Comparison of ENCODE assay signal across 9 cellular contexts in genomic region chr17:82294086-82294773, GRCh38. TPM values are rescaled to one million over a fixed set of nuclear protein-coding genes. Genes with fewer than 3 reads are reported as not detected.
A peak's percentile ranks its signal among the peaks of the same experiment; 100 is the strongest.
DNase-seq lines count a peak whose midpoint lies in the region; ATAC-seq lines count a peak whose summit lies in the region.
"Had no signal": no experiment of that assay in that cellular context is flagged by ENCODE, and none has a peak within 500 bp of the region (broad histone marks: within the 10 kb centered on the region; RNA-seq: fewer than 3 reads in every experiment).

No MANE protein-coding gene starts in this region.

- H3K27ac ChIP-seq in iPS-20b (ENCODE audit: low read length) (no peak overlapping the region), stomach smooth muscle (ENCODE audit: low read length) (peak overlapping the region; percentile 73)

- H3K4me1 ChIP-seq in iPS-20b (ENCODE audit: insufficient read depth, low read length), result no peaks in the 10 kb centered on the region; the same call in 1 of the 2 replicates
- peaks cover 41% of the 10 kb centered on the region for H3K4me1 ChIP-seq in stomach smooth muscle (ENCODE audit: control insufficient read depth, insufficient read depth, low read length)

- H3K9me3 Mint-ChIP-seq in activated CD4-positive, alpha-beta T cell treated with anti-CD3 and anti-CD28 coated beads, Interleukin-2, amount 10 ng/mL, durations not matched to agents 24 days and 14 days, result no peaks in the 10 kb centered on the region
- no peaks in the 10 kb centered on the region for H3K9me3 Mint-ChIP-seq in activated naive CD8-positive, alpha-beta T cell treated with anti-CD3 and anti-CD28 coated beads, Interleukin-2, amount 50 U/mL, for 24 hours

- peaks cover 18% of the 10 kb centered on the region; the same call in 1 of the 2 replicates for H3K27me3 ChIP-seq in iPS-20b (ENCODE audit: insufficient read depth, low read length)
- no peaks in the 10 kb centered on the region for H3K27me3 ChIP-seq in stomach smooth muscle (ENCODE audit: control insufficient read depth in 1 of 2, insufficient read depth in 2 of 2, low read length in 2 of 2)

- H3K4me3 Mint-ChIP-seq in activated CD4-positive, alpha-beta T cell treated with anti-CD3 and anti-CD28 coated beads, Interleukin-2, amount 10 ng/mL, durations not matched to agents 24 days and 14 days, result peak overlapping the region; percentile 66
- peak overlapping the region; percentile 61 for H3K4me3 Mint-ChIP-seq in activated naive CD8-positive, alpha-beta T cell treated with anti-CD3 and anti-CD28 coated beads, Interleukin-2, amount 50 U/mL, for 24 hours

- peak overlapping the region; percentile 70 for H3K27ac Mint-ChIP-seq in activated CD4-positive, alpha-beta T cell treated with anti-CD3 and anti-CD28 coated beads, Interleukin-2, amount 10 ng/mL, durations not matched to agents 24 days and 14 days
- peak overlapping the region; percentile 82 for H3K27ac Mint-ChIP-seq in activated naive CD8-positive, alpha-beta T cell treated with anti-CD3 and anti-CD28 coated beads, Interleukin-2, amount 50 U/mL, for 24 hours

- H3K9me3 ChIP-seq in iPS-20b (ENCODE audit: insufficient read depth, low read depth, low read length) (no peaks in the 10 kb centered on the region), stomach smooth muscle (ENCODE audit: control insufficient read depth in 2 of 2, low read length in 2 of 2) (no peaks in the 10 kb centered on the region)

- H3K4me1 Mint-ChIP-seq in activated CD4-positive, alpha-beta T cell treated with anti-CD3 and anti-CD28 coated beads, Interleukin-2, amount 10 ng/mL, durations not matched to agents 24 days and 14 days, result peaks cover 50% of the 10 kb centered on the region
- peaks cover 58% of the 10 kb centered on the region for H3K4me1 Mint-ChIP-seq in activated naive CD8-positive, alpha-beta T cell treated with anti-CD3 and anti-CD28 coated beads, Interleukin-2, amount 50 U/mL, for 24 hours

- peaks cover 8% of the 10 kb centered on the region for H3K36me3 Mint-ChIP-seq in activated CD4-positive, alpha-beta T cell treated with anti-CD3 and anti-CD28 coated beads, Interleukin-2, amount 10 ng/mL, durations not matched to agents 24 days and 14 days (ENCODE audit: low read depth)
- H3K36me3 Mint-ChIP-seq in activated naive CD8-positive, alpha-beta T cell treated with anti-CD3 and anti-CD28 coated beads, Interleukin-2, amount 50 U/mL, for 24 hours (ENCODE audit: low read depth), result peaks cover 2% of the 10 kb centered on the region

- H3K9ac ChIP-seq in iPS-20b (ENCODE audit: low read depth, low read length), result no peak overlapping the region; the same call in 1 of the 2 replicates
- H3K9ac ChIP-seq in stomach smooth muscle (ENCODE audit: low read length in 2 of 2), result peak overlapping the region in 1 of 2 donors; percentile 61

- H3K4me3 ChIP-seq in iPS-20b (ENCODE audit: low read length) (peak overlapping the region; percentile 76), stomach smooth muscle (ENCODE audit: low read length in 2 of 2) (peak overlapping the region; percentile 50 to 69)

- intact Hi-C loops in activated CD4-positive, alpha-beta T cell treated with anti-CD3 and anti-CD28 coated beads, Interleukin-2, amount 10 ng/mL, durations not matched to agents 24 days and 14 days (cut with micrococcal nuclease), result no loop called here

- H3K36me3 ChIP-seq in iPS-20b (ENCODE audit: insufficient read depth, low read depth, low read length), result no peaks in the 10 kb centered on the region
- no peaks in the 10 kb centered on the region for H3K36me3 ChIP-seq in stomach smooth muscle (ENCODE audit: control insufficient read depth in 2 of 2, insufficient read depth in 2 of 2, low read length in 2 of 2)

- ATAC-seq in activated naive CD8-positive, alpha-beta T cell treated with anti-CD3 and anti-CD28 coated beads, Interleukin-2, amount 50 U/mL, for 24 hours, result no peak
- no peak for ATAC-seq in GM18517 (IDR thresholded peaks at IDR 0.05; ENCODE audit: unreplicated experiment)
- no peak for ATAC-seq in GM18870 (IDR thresholded peaks at IDR 0.05; ENCODE audit: unreplicated experiment)
- ATAC-seq: activated CD4-positive, CD25-positive, alpha-beta regulatory T cell treated with anti-CD3 and anti-CD28 coated beads, Interleukin-2, amount 50 U/mL, for 24 hours had no signal

- H3K27me3 Mint-ChIP-seq in activated CD4-positive, alpha-beta T cell treated with anti-CD3 and anti-CD28 coated beads, Interleukin-2, amount 10 ng/mL, durations not matched to agents 24 days and 14 days, result peaks cover 2% of the 10 kb centered on the region
- peaks cover 2% of the 10 kb centered on the region for H3K27me3 Mint-ChIP-seq in activated naive CD8-positive, alpha-beta T cell treated with anti-CD3 and anti-CD28 coated beads, Interleukin-2, amount 50 U/mL, for 24 hours

- no peak for DNase-seq in activated CD4-positive, alpha-beta T cell treated with anti-CD3 and anti-CD28 coated beads, Interleukin-2, amount 10 ng/mL, durations not matched to agents 24 days and 14 days
- no peak for DNase-seq in activated CD4-positive, alpha-beta T cell treated with anti-CD3 and anti-CD28 coated beads for 48 hours
- no peak for DNase-seq in activated naive CD8-positive, alpha-beta T cell treated with anti-CD3 and anti-CD28 coated beads, Interleukin-2, amount 50 U/mL, for 24 hours
- no peak for DNase-seq in DMS53 (lab: John Stamatoyannopoulos, UW)

RNA-seq across cellular contexts. Expression of gene CSNK1D, which starts 20.7 kb away (rescaled TPM):
- 137 and 146 TPM in 2 replicates for total RNA-seq in activated CD4-positive, alpha-beta T cell treated with anti-CD3 and anti-CD28 coated beads, Interleukin-2, amount 10 ng/mL, durations not matched to agents 24 days and 14 days

RNA-seq across cellular contexts. Expression of gene CD7, which starts 23.2 kb away (rescaled TPM):
- 413 and 415 TPM in 2 replicates for total RNA-seq in activated CD4-positive, alpha-beta T cell treated with anti-CD3 and anti-CD28 coated beads, Interleukin-2, amount 10 ng/mL, durations not matched to agents 24 days and 14 days

RNA-seq across cellular contexts. Expression of gene SECTM1, which starts 39.3 kb away (rescaled TPM):
- 4.3 and 4.6 TPM in 2 replicates for total RNA-seq in activated CD4-positive, alpha-beta T cell treated with anti-CD3 and anti-CD28 coated beads, Interleukin-2, amount 10 ng/mL, durations not matched to agents 24 days and 14 days
